In the genomic region with DNA sequence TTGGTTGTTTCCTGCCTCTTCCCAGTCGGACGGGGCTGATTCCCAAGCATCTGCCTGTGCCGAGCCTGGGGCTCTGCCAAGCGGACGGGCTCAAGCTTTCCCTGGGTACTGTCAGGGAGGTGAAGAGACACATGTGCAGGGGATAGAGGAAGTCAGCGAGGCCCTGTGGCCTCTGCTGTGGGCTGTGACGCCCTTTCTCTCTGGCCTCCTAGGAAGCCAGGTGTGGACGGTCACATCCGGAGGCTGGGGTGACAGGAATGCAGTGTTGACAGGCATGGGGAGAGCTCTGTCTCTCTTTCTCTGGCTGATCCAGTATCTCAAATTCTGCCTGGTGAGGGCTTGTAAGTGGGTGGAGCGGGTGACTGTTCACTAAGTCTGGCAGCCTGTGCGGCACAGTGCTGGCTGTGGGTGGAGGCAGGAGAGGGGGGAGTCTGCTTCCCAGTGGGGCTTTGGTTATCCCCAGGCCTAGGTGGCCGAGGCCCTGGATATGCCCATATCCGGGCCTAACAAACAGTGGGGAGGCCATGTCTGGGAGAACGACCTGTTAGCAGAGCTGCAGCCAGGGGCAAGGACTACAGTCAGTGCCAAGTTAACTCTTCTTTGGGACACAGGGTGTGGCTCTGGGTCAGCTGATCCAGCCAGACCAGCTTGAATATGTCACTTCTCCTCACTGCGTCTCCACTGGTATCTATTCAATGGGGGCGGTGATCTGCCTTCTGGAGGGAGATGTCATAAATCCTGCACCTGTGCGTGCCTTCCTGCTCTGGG, we compare ENCODE assay signal across 9 cellular contexts. TPM values are rescaled to one million over a fixed set of nuclear protein-coding genes. Genes with fewer than 3 reads are reported as not detected.
A peak's percentile ranks its signal among the peaks of the same experiment; 100 is the strongest.
DNase-seq lines count a peak whose midpoint lies in the region; ATAC-seq and TF ChIP-seq lines count a peak whose summit lies in the region.
"Had no signal": no experiment of that assay in that cellular context is flagged by ENCODE, and none has a peak within 500 bp of the region (broad histone marks: within the 10 kb centered on the region; RNA-seq: fewer than 3 reads in every experiment).

No MANE protein-coding gene starts in this region.

- TF ChIP-seq CTCF in IMR-90 (conservative IDR thresholded peaks at IDR 0.05; ENCODE audit: low read depth, low read length) (no peak), endodermal cell (conservative IDR thresholded peaks at IDR 0.05) (no peak), GM13977 (IDR thresholded peaks at IDR 0.05; ENCODE audit: extremely low read depth, insufficient read depth, missing control alignments) (no peak)

- H4K5ac ChIP-seq in IMR-90 (ENCODE audit: low read depth, low read length): no peak overlapping the region

- no peak for TF ChIP-seq RAD21 in IMR-90 (IDR thresholded peaks at IDR 0.05; ENCODE audit: low read length)

- no peak overlapping the region for H3K4ac ChIP-seq in IMR-90 (ENCODE audit: low read depth, low read length)

- intact Hi-C loops in IMR-90 (cut with micrococcal nuclease): loop anchor here (5.0 kb wide), 1 partner anchor 144 kb away; no protein-coding TSS in a partner anchor

- H3K9me3 ChIP-seq in CD4-positive, CD25-positive, alpha-beta regulatory T cell (ENCODE audit: control insufficient read depth in 2 of 2, low read length in 2 of 2): no peaks in the 10 kb centered on the region
- H3K9me3 ChIP-seq in IMR-90 (ENCODE audit: control insufficient read depth, insufficient read depth, low read length) (no peaks in the 10 kb centered on the region), endodermal cell (ENCODE audit: control insufficient read depth, low read length) (no peaks in the 10 kb centered on the region)

- no peak for DNase-seq in CD4-positive, CD25-positive, alpha-beta regulatory T cell
- DNase-seq in IMR-90 (no peak), endodermal cell (no peak), activated gamma-delta T cell treated with Interleukin-2 at 50 U/mL for 16 hours (no peak), HuH-7.5 (ENCODE audit: low spot score) (no peak), GM13977 (ENCODE audit: low spot score) (no peak)
- DNase-seq in naive thymus-derived CD8-positive, alpha-beta T cell: no peak
- DNase-seq: effector CD4-positive, alpha-beta T cell; NCI-H187 treated with DMSO at 0.1 percent for 48 hours had no signal

- no peak overlapping the region for H2BK20ac ChIP-seq in IMR-90 (ENCODE audit: low read depth, low read length)

- H4K91ac ChIP-seq in IMR-90 (ENCODE audit: insufficient read depth, low read depth, low read length): no peak overlapping the region

- no peak overlapping the region for H4K8ac ChIP-seq in IMR-90 (ENCODE audit: low read depth in 2 of 2, low read length in 2 of 2)

- no peak overlapping the region for H3K18ac ChIP-seq in IMR-90 (ENCODE audit: low read depth, low read length)

- H3K4me1 ChIP-seq in CD4-positive, CD25-positive, alpha-beta regulatory T cell (ENCODE audit: control insufficient read depth, insufficient read depth, low read length, poor library complexity, severe bottlenecking): peaks cover 16% of the 10 kb centered on the region
- H3K4me1 ChIP-seq in IMR-90 (ENCODE audit: control insufficient read depth, insufficient read depth, low read length) (peaks cover 4% of the 10 kb centered on the region; the same call in 1 of the 2 replicates), endodermal cell (ENCODE audit: control insufficient read depth, insufficient read depth, low read length) (no peaks in the 10 kb centered on the region)

- no TSS peak for BruUV-seq in IMR-90 (replicated peaks; lab: Mats Ljungman, UMichigan)

- H3K4me1 Mint-ChIP-seq in CD4-positive, CD25-positive, alpha-beta regulatory T cell: peaks cover 0 to 15% (median 7%) of the 10 kb centered on the region in 4 donors
- H3K4me1 Mint-ChIP-seq in endodermal cell: peaks cover 16% of the 10 kb centered on the region
- H3K4me1 Mint-ChIP-seq in naive thymus-derived CD8-positive, alpha-beta T cell: peaks cover 5 to 18% (median 10%) of the 10 kb centered on the region in 4 donors

- CTCF ChIA-PET in IMR-90 (lab: Yijun Ruan, JAX): interaction anchor here (0.5 kb wide), 1 partner anchor 7 kb away, joined by 4 read pairs; no protein-coding TSS in a partner anchor

- peaks cover 16% of the 10 kb centered on the region for H3K36me3 Mint-ChIP-seq in CD4-positive, CD25-positive, alpha-beta regulatory T cell
- H3K36me3 Mint-ChIP-seq in endodermal cell (ENCODE audit: low read depth): peaks cover 17% of the 10 kb centered on the region
- H3K36me3 Mint-ChIP-seq in naive thymus-derived CD8-positive, alpha-beta T cell: peaks cover 0 to 21% (median 4%) of the 10 kb centered on the region in 3 donors

- H3K4me2 ChIP-seq in IMR-90 (ENCODE audit: low read depth, low read length): no peak overlapping the region

- no peak overlapping the region for H2AFZ ChIP-seq in IMR-90 (replicated peaks; ENCODE audit: low read length, poor library complexity)

- H3K23ac ChIP-seq in IMR-90 (ENCODE audit: low read depth, low read length): no peak overlapping the region

- H3K9me1 ChIP-seq in IMR-90 (ENCODE audit: insufficient read depth, low read length): peaks cover 8% of the 10 kb centered on the region; the same call in 1 of the 2 replicates

- WGBS in IMR-90 (ENCODE audit: extremely low coverage in 2 of 2, insufficient read length in 1 of 2), 2 experiments: 80% methylated on average over 8 of the region's 17 CpGs; no CpG with 5 or more reads in 1 of the 2 experiments
- 95 to 97% methylated on average over 8 to 17 of the region's 17 CpGs for WGBS in endodermal cell (ENCODE audit: insufficient coverage in 1 of 2, insufficient read length in 1 of 2), 2 experiments

- H3K27ac ChIP-seq in CD4-positive, CD25-positive, alpha-beta regulatory T cell (ENCODE audit: insufficient read depth, low read length, poor library complexity, severe bottlenecking): no peak overlapping the region
- no peak overlapping the region for H3K27ac ChIP-seq in IMR-90 (ENCODE audit: insufficient read depth, low read length)
- H3K27ac ChIP-seq in endodermal cell (ENCODE audit: low read depth, low read length): no peak overlapping the region

- H3K27me3 ChIP-seq in CD4-positive, CD25-positive, alpha-beta regulatory T cell (ENCODE audit: control insufficient read depth, insufficient read depth, low read length): no peaks in the 10 kb centered on the region
- 0 out of 2 replicates have a peak, but pooled peaks cover 2% of the 10 kb centered on the region for H3K27me3 ChIP-seq in IMR-90 (ENCODE audit: control insufficient read depth, insufficient read depth, low read length)
- no peaks in the 10 kb centered on the region for H3K27me3 ChIP-seq in endodermal cell (ENCODE audit: control insufficient read depth, insufficient read depth, low read length, poor library complexity, severe bottlenecking)

- no peak overlapping the region for H2BK5ac ChIP-seq in IMR-90 (ENCODE audit: low read depth, low read length, poor library complexity, severe bottlenecking)

- dilution Hi-C loops in IMR-90 (cut with HindIII; ENCODE audit: low sequenced_read_pairs, unreplicated experiment): no loop called here

- H3K4me3 Mint-ChIP-seq in CD4-positive, CD25-positive, alpha-beta regulatory T cell: peak overlapping the region; percentile 58 to 87 (median 77)
- peak overlapping the region; percentile 60 for H3K4me3 Mint-ChIP-seq in endodermal cell
- peak overlapping the region in 9 of 10 donors; percentile 3 to 91 (median 79) for H3K4me3 Mint-ChIP-seq in naive thymus-derived CD8-positive, alpha-beta T cell

- no peak overlapping the region for H2AK5ac ChIP-seq in IMR-90 (ENCODE audit: low read depth, low read length)

- no peak overlapping the region for H3K14ac ChIP-seq in IMR-90 (replicated peaks; ENCODE audit: low read depth, low read length)

- H2BK120ac ChIP-seq in IMR-90 (ENCODE audit: low read depth, low read length): no peak overlapping the region

- peaks cover 7 to 17% of the 10 kb centered on the region in 2 experiments; a peak in 3 of 4 replicates for H3K79me1 ChIP-seq in IMR-90 (ENCODE audit: low read depth in 1 of 2, low read length in 2 of 2)

- H4K20me1 ChIP-seq in IMR-90 (ENCODE audit: insufficient read depth, low read length): no peaks in the 10 kb centered on the region

- H3K27ac Mint-ChIP-seq in CD4-positive, CD25-positive, alpha-beta regulatory T cell: peak overlapping the region in 2 of 3 donors; percentile 49 to 69
- H3K27ac Mint-ChIP-seq in endodermal cell: no peak overlapping the region
- peak overlapping the region in 7 of 10 donors; percentile 14 to 88 (median 62) for H3K27ac Mint-ChIP-seq in naive thymus-derived CD8-positive, alpha-beta T cell

- no peaks in the 10 kb centered on the region for H3K27me3 Mint-ChIP-seq in CD4-positive, CD25-positive, alpha-beta regulatory T cell
- peaks cover 13% of the 10 kb centered on the region for H3K27me3 Mint-ChIP-seq in endodermal cell (ENCODE audit: insufficient read depth)
- no peaks in the 10 kb centered on the region for H3K27me3 Mint-ChIP-seq in naive thymus-derived CD8-positive, alpha-beta T cell

- H2BK15ac ChIP-seq in IMR-90 (ENCODE audit: low read depth, low read length): no peak overlapping the region

- peaks cover 0 to 2% (median 0%) of the 10 kb centered on the region in 7 donors for H3K9me3 Mint-ChIP-seq in CD4-positive, CD25-positive, alpha-beta regulatory T cell
- H3K9me3 Mint-ChIP-seq in endodermal cell: no peaks in the 10 kb centered on the region
- no peaks in the 10 kb centered on the region for H3K9me3 Mint-ChIP-seq in naive thymus-derived CD8-positive, alpha-beta T cell

- POLR2A ChIA-PET in IMR-90 (lab: Charles Lee; ENCODE audit: unreplicated experiment): no interaction called here
- POLR2A ChIA-PET in naive thymus-derived CD8-positive, alpha-beta T cell (lab: Charles Lee): no interaction called here

- no peak for TF ChIP-seq POLR2A in IMR-90 (IDR thresholded peaks at IDR 0.05; ENCODE audit: low read depth, low read length)

- H3K36me3 ChIP-seq in CD4-positive, CD25-positive, alpha-beta regulatory T cell (ENCODE audit: control insufficient read depth, insufficient read depth, low read length): peaks cover 28% of the 10 kb centered on the region
- peaks cover 31% of the 10 kb centered on the region for H3K36me3 ChIP-seq in IMR-90 (ENCODE audit: control insufficient read depth, insufficient read depth, low read length)
- peaks cover 3% of the 10 kb centered on the region for H3K36me3 ChIP-seq in endodermal cell (ENCODE audit: control insufficient read depth, insufficient read depth, low read length)

- in situ Hi-C loops in IMR-90 (cut with MboI; ENCODE audit: low sequenced_read_pairs) (no loop called here), GM13977 (cut with MboI; ENCODE audit: low pct_unique_long_range_greater_than_20kb, low sequenced_read_pairs, unreplicated experiment) (no loop called here)

- H3K9ac ChIP-seq in IMR-90 (ENCODE audit: low read depth, low read length) (no peak overlapping the region), endodermal cell (ENCODE audit: extremely low read depth, low read length, poor library complexity, severe bottlenecking) (no peak overlapping the region)

- no peak overlapping the region for H3K4me3 ChIP-seq in CD4-positive, CD25-positive, alpha-beta regulatory T cell (ENCODE audit: low read depth, low read length)
- H3K4me3 ChIP-seq in IMR-90 (ENCODE audit: insufficient read depth, low read depth, low read length) (no peak overlapping the region), endodermal cell (ENCODE audit: low read length) (no peak overlapping the region)

- no peak for ATAC-seq in CD4-positive, CD25-positive, alpha-beta regulatory T cell (ENCODE audit: low read depth in 2 of 2)
- no peak for ATAC-seq in IMR-90 (ENCODE audit: low read depth)
- no peak for ATAC-seq in naive thymus-derived CD8-positive, alpha-beta T cell

- H3K56ac ChIP-seq in IMR-90 (ENCODE audit: extremely low read depth, insufficient read depth, low read length): no peak overlapping the region

- H2AK9ac ChIP-seq in IMR-90 (replicated peaks; ENCODE audit: low read depth, low read length, poor library complexity): peak overlapping the region; percentile 19

RNA-seq across cellular contexts. Expression of a gene that starts 2.0 kb away (rescaled TPM):
- 33.5 TPM for total RNA-seq in CD4-positive, CD25-positive, alpha-beta regulatory T cell
- 10 to 100 TPM; 10.9 to 15.4 (median 12.7) TPM for polyA plus RNA-seq in CD4-positive, CD25-positive, alpha-beta regulatory T cell
- total RNA-seq in IMR-90 (2012; rRNA removed) (28.3 and 29.2 TPM in 2 replicates), endodermal cell (10 to 100 TPM; 35.4 to 37.0 TPM)
- 37.3 and 37.8 TPM in 2 replicates for polyA plus RNA-seq in IMR-90 (2012; rRNA removed)
- polyA plus RNA-seq in IMR-90 (2012; cell fraction: cytosol; rRNA removed): 26.9 and 44.6 TPM in 2 replicates
- polyA plus RNA-seq in IMR-90 (2012; cell fraction: nucleus; rRNA removed; ENCODE audit: low replicate concordance): 48.0 and 87.9 TPM in 2 replicates
- 48.8 TPM for polyA plus RNA-seq in endodermal cell (2013, experiment 1 of 2)
- polyA plus RNA-seq in endodermal cell (2013, experiment 2 of 2): 43.1 TPM
- total RNA-seq in naive thymus-derived CD8-positive, alpha-beta T cell: 10 to 100 TPM; 26.1 to 26.6 TPM
- polyA plus RNA-seq in naive thymus-derived CD8-positive, alpha-beta T cell: 10 to 100 TPM in 2 of 3 donors, 1 to 10 TPM in 1; 9.1 to 12.1 (median 10.3) TPM

RNA-seq across cellular contexts. Expression of a gene that starts 34.0 kb away (rescaled TPM):
- 10.3 TPM for total RNA-seq in CD4-positive, CD25-positive, alpha-beta regulatory T cell
- 10 to 100 TPM; 11.4 to 32.6 (median 25.1) TPM for polyA plus RNA-seq in CD4-positive, CD25-positive, alpha-beta regulatory T cell
- 19.2 and 22.5 TPM in 2 replicates for total RNA-seq in IMR-90 (2012; rRNA removed)
- 43.0 and 60.2 TPM in 2 replicates for polyA plus RNA-seq in IMR-90 (2012; rRNA removed)
- polyA plus RNA-seq in IMR-90 (2012; cell fraction: cytosol; rRNA removed): 54.5 and 93.1 TPM in 2 replicates
- 48.0 and 88.6 TPM in 2 replicates for polyA plus RNA-seq in IMR-90 (2012; cell fraction: nucleus; rRNA removed; ENCODE audit: low replicate concordance)
- total RNA-seq in endodermal cell: 10 to 100 TPM; 71.7 to 74.6 TPM
- 83.6 TPM for polyA plus RNA-seq in endodermal cell (2013, experiment 1 of 2)
- polyA plus RNA-seq in endodermal cell (2013, experiment 2 of 2): 77.0 TPM
- 1 to 10 TPM; 1.1 to 1.5 TPM for total RNA-seq in naive thymus-derived CD8-positive, alpha-beta T cell
- 1 to 10 TPM in 2 of 3 donors, under 1 TPM in 1; 0.34 to 9.7 (median 1.8) TPM for polyA plus RNA-seq in naive thymus-derived CD8-positive, alpha-beta T cell

RNA-seq across cellular contexts. Expression of a gene that starts 34.2 kb away (rescaled TPM):
- not detected for total RNA-seq in CD4-positive, CD25-positive, alpha-beta regulatory T cell
- polyA plus RNA-seq in CD4-positive, CD25-positive, alpha-beta regulatory T cell: 1 to 10 TPM; 1.4 to 3.3 (median 1.8) TPM
- total RNA-seq in IMR-90 (2012; rRNA removed) (26.9 and 31.7 TPM in 2 replicates), endodermal cell (10 to 100 TPM; 38.2 to 48.3 TPM)
- polyA plus RNA-seq in IMR-90 (2012; rRNA removed): 37.7 and 44.0 TPM in 2 replicates
- polyA plus RNA-seq in IMR-90 (2012; cell fraction: cytosol; rRNA removed): 54.2 and 60.4 TPM in 2 replicates
- polyA plus RNA-seq in IMR-90 (2012; cell fraction: nucleus; rRNA removed; ENCODE audit: low replicate concordance): 17.1 and 33.6 TPM in 2 replicates
- polyA plus RNA-seq in endodermal cell (2013, experiment 1 of 2): 21.8 TPM
- 24.6 TPM for polyA plus RNA-seq in endodermal cell (2013, experiment 2 of 2)
- not detected for total RNA-seq in naive thymus-derived CD8-positive, alpha-beta T cell
- polyA plus RNA-seq in naive thymus-derived CD8-positive, alpha-beta T cell: 1 to 10 TPM in 1 of 3 donors, not detected in 2; 1.5 TPM

RNA-seq across cellular contexts. Expression of a gene that starts 56.0 kb away (rescaled TPM):
- 1.5 TPM for total RNA-seq in CD4-positive, CD25-positive, alpha-beta regulatory T cell
- polyA plus RNA-seq in CD4-positive, CD25-positive, alpha-beta regulatory T cell: under 1 TPM; 0.10 to 0.18 (median 0.14) TPM
- total RNA-seq in IMR-90 (2012; rRNA removed): not detected in 2 replicates
- not detected in 2 replicates for polyA plus RNA-seq in IMR-90 (2012; rRNA removed)
- not detected in 2 replicates for polyA plus RNA-seq in IMR-90 (2012; cell fraction: cytosol; rRNA removed)
- polyA plus RNA-seq in IMR-90 (2012; cell fraction: nucleus; rRNA removed; ENCODE audit: low replicate concordance): not detected in 2 replicates
- under 1 TPM; 0.22 to 0.31 TPM for total RNA-seq in endodermal cell
- not detected for polyA plus RNA-seq in endodermal cell (2013, experiment 1 of 2)
- not detected for polyA plus RNA-seq in endodermal cell (2013, experiment 2 of 2)
- total RNA-seq in naive thymus-derived CD8-positive, alpha-beta T cell: under 1 TPM; 0.27 to 0.36 TPM
- under 1 TPM; 0.05 to 0.09 (median 0.06) TPM for polyA plus RNA-seq in naive thymus-derived CD8-positive, alpha-beta T cell

Comparison
In these comparisons a context has a peak if more than half of its experiments do, and no peak if none do; other contexts are left out.
1. RNA of a gene that starts 34.2 kb away (total RNA-seq): 38.2 to 48.3 TPM in endodermal cell and 26.9 to 31.7 TPM in IMR-90; not detected in CD4-positive, CD25-positive, alpha-beta regulatory T cell (single experiment) and not detected in naive thymus-derived CD8-positive, alpha-beta T cell; every median in the first group is over 10 times any median in the second.
2. Peak in every context shown above with its lines, with median percentiles within 50 percentile points of each other: H3K4me3 Mint-ChIP-seq.